In genomic region chr9:87569008-87569908, GRCh38 we compare ENCODE assay signal across 1 cellular context.
TF ChIP-seq lines count a peak whose summit lies in the region.

No MANE protein-coding gene starts in this region.

TF ChIP-seq in HepG2, 621 proteins besides CTCF, POLR2A, EP300 and RAD21 (continued from another document and continues in another):
- TF ChIP-seq ZNF646 (CRISPR knock-in tag; IDR thresholded peaks at IDR 0.05) = no peak
- no peak for TF ChIP-seq PHF8 (CRISPR knock-in tag; IDR thresholded peaks at IDR 0.05)
- no peak; the same call in 1 of the 2 replicates for TF ChIP-seq ZSCAN20 (CRISPR knock-in tag; IDR thresholded peaks at IDR 0.05; ENCODE audit: borderline replicate concordance)
- TF ChIP-seq ETV6 (CRISPR knock-in tag; conservative IDR thresholded peaks at IDR 0.05) = no peak
- TF ChIP-seq PCBP2 (optimal IDR thresholded peaks at IDR 0.05; ENCODE audit: low read depth, low read length, poor library complexity, severe bottlenecking) = no peak
- no peak for TF ChIP-seq POLR2AphosphoS2 (IDR thresholded peaks at IDR 0.05; ENCODE audit: low read depth, low read length)
- TF ChIP-seq DBP (CRISPR knock-in tag; IDR thresholded peaks at IDR 0.05; ENCODE audit: not compliant biosample characterization) = no peak
- TF ChIP-seq ZNF784 (CRISPR knock-in tag; IDR thresholded peaks at IDR 0.05; ENCODE audit: borderline replicate concordance) = no peak
- peak; percentile 67 for TF ChIP-seq ATF1 (CRISPR knock-in tag; IDR thresholded peaks at IDR 0.05)
- TF ChIP-seq LBX2 (CRISPR knock-in tag; IDR thresholded peaks at IDR 0.05; ENCODE audit: borderline replicate concordance) = no peak
- no peak for TF ChIP-seq ZBTB8A (CRISPR knock-in tag; IDR thresholded peaks at IDR 0.05; ENCODE audit: borderline replicate concordance, low read depth)
- TF ChIP-seq PRMT3 (CRISPR knock-in tag; IDR thresholded peaks at IDR 0.05; ENCODE audit: borderline replicate concordance, low read depth) = no peak
- TF ChIP-seq MED8 (CRISPR knock-in tag; IDR thresholded peaks at IDR 0.05; ENCODE audit: insufficient replicate concordance) = peak; percentile 71
- TF ChIP-seq SP5 (CRISPR knock-in tag; IDR thresholded peaks at IDR 0.05; ENCODE audit: borderline replicate concordance, low read depth) = no peak
- TF ChIP-seq STAG1 (CRISPR knock-in tag; IDR thresholded peaks at IDR 0.05) = peak; percentile 31; the same call in 1 of the 2 replicates
- TF ChIP-seq ATRX (CRISPR knock-in tag; IDR thresholded peaks at IDR 0.05; ENCODE audit: borderline replicate concordance) = no peak
- TF ChIP-seq ZNF232 (CRISPR knock-in tag; IDR thresholded peaks at IDR 0.05; ENCODE audit: borderline replicate concordance) = no peak
- no peak; the same call in 1 of the 2 replicates for TF ChIP-seq NR2C2 (CRISPR knock-in tag; IDR thresholded peaks at IDR 0.05; ENCODE audit: borderline replicate concordance)
- TF ChIP-seq CENPBD1 (CRISPR knock-in tag; IDR thresholded peaks at IDR 0.05; ENCODE audit: borderline replicate concordance, low read depth) = no peak
- TF ChIP-seq SMAD1 (CRISPR knock-in tag; IDR thresholded peaks at IDR 0.05; ENCODE audit: borderline replicate concordance, low read depth) = no peak
- TF ChIP-seq CCAR2 (optimal IDR thresholded peaks at IDR 0.05; ENCODE audit: low read depth, low read length) = no peak
- no peak for TF ChIP-seq EEA1 (CRISPR knock-in tag; IDR thresholded peaks at IDR 0.05; ENCODE audit: borderline replicate concordance)
- TF ChIP-seq SNAPC4 (CRISPR knock-in tag; IDR thresholded peaks at IDR 0.05) = no peak
- no peak for TF ChIP-seq ZFP36L2 (CRISPR knock-in tag; IDR thresholded peaks at IDR 0.05)
- 0 out of 2 replicates have a peak, but pooled peaks have one; percentile 47 for TF ChIP-seq ZSCAN9 (CRISPR knock-in tag; IDR thresholded peaks at IDR 0.05; ENCODE audit: borderline replicate concordance)
- no peak for TF ChIP-seq FUBP1 (CRISPR knock-in tag; IDR thresholded peaks at IDR 0.05; ENCODE audit: borderline replicate concordance)
- TF ChIP-seq PRDM4 (CRISPR knock-in tag; IDR thresholded peaks at IDR 0.05; ENCODE audit: borderline replicate concordance) = no peak
- peak; percentile 80 for TF ChIP-seq ZMYM4 (CRISPR knock-in tag; IDR thresholded peaks at IDR 0.05)
- no peak for TF ChIP-seq MZF1 (CRISPR knock-in tag; IDR thresholded peaks at IDR 0.05; ENCODE audit: borderline replicate concordance)
- TF ChIP-seq RCOR2 (CRISPR knock-in tag; IDR thresholded peaks at IDR 0.05) = peak; percentile 91
- TF ChIP-seq ZNF770 (CRISPR knock-in tag; IDR thresholded peaks at IDR 0.05) = no peak
- TF ChIP-seq ZNF205 (CRISPR knock-in tag; IDR thresholded peaks at IDR 0.05) = peak; percentile 83; the same call in 1 of the 2 replicates
- no peak for TF ChIP-seq DR1 (CRISPR knock-in tag; IDR thresholded peaks at IDR 0.05)
- no peak for TF ChIP-seq ZNF790 (CRISPR knock-in tag; IDR thresholded peaks at IDR 0.05; ENCODE audit: borderline replicate concordance)
- TF ChIP-seq RARG (CRISPR knock-in tag; IDR thresholded peaks at IDR 0.05; ENCODE audit: low read depth) = no peak
- TF ChIP-seq HOXA9 (CRISPR knock-in tag; IDR thresholded peaks at IDR 0.05; ENCODE audit: borderline replicate concordance) = no peak
- TF ChIP-seq FOXK2 (IDR thresholded peaks at IDR 0.05) = no peak
- TF ChIP-seq CENPX (CRISPR knock-in tag; IDR thresholded peaks at IDR 0.05) = no peak
- TF ChIP-seq ZNF576 (CRISPR knock-in tag; IDR thresholded peaks at IDR 0.05) = no peak
